In the genomic region with DNA sequence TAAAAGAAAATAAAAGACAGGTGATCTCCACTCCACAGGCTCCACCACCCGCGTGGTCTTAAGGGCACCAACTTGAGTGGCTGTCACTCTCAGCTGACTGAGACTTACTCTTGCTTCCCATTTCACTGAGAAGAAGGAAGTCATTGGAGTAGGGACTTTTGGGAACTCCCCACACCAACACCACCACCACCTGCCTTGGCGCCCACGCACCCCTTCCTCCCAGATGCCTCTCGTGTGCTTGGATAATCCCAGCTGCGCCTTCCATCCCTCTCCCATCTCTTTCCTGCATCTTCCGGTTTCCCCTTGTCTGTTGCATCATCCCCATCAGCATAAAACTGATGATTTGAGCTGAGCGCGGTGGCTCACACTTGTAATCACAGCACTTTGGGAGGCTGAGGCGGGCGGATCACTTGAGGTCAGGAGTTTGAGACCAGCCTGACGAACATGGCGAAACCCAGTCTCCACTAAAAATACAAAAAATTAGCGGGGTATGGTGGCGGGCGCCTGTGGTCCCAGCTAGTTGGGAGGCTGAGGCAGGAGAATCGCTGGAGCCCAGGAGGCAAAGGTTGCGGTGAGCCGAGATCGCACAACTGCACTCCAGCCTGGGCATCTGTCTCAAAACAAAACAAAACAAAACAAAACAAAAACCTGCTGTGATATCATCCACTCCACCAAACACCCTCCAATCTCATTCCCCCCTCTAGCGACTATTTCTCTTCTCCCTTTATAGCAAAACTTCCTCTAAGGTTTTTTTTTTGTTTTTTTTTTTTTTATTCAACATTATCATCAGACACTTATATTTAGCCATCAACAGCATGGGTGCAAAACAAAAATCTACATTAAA, we compare ENCODE assay signal across 8 cellular contexts. TPM values are rescaled to one million over a fixed set of nuclear protein-coding genes. Genes with fewer than 3 reads are reported as not detected.
DNase-seq lines count a peak whose midpoint lies in the region; ATAC-seq, FAIRE-seq and TF ChIP-seq lines count a peak whose summit lies in the region.

No MANE protein-coding gene starts in this region.

- peak overlapping the region; percentile 17; the same call in 1 of the 2 replicates for H2AFZ ChIP-seq in PC-9

- no peaks in the 10 kb centered on the region for H3K9me2 ChIP-seq in PC-9 (ENCODE audit: insufficient read depth)

- POLR2A ChIA-PET in A549 (lab: Yijun Ruan, JAX) (interaction anchor here (1.0 kb wide), 1 partner anchor 36 kb away, joined by 4 read pairs; a partner anchor contains a TSS), PC-9 (lab: Charles Lee; ENCODE audit: unreplicated experiment) (no interaction called here)

- TF ChIP-seq CTCF in A549 (IDR thresholded peaks at IDR 0.05): peak; percentile 20; the same call in 2 of the 3 replicates
- peak; percentile 9 for TF ChIP-seq CTCF in GM12865 (IDR thresholded peaks at IDR 0.05; ENCODE audit: insufficient read depth, low read depth, low read length, missing control alignments)
- TF ChIP-seq CTCF in PC-9 (conservative IDR thresholded peaks at IDR 0.05): peak; percentile 31; the same call in 1 of the 2 replicates

- H3K9me3 ChIP-seq in A549: no peaks in the 10 kb centered on the region
- no peaks in the 10 kb centered on the region for H3K9me3 ChIP-seq in PC-9 (ENCODE audit: insufficient read depth, low read depth)

- peaks cover 49% of the 10 kb centered on the region for H3F3A ChIP-seq in PC-9 (ENCODE audit: insufficient read depth, low read depth)

- BruUV-seq in PC-9 (replicated peaks; lab: Mats Ljungman, UMichigan): no TSS peak

- TF ChIP-seq EP300 in A549 (IDR thresholded peaks at IDR 0.05): no peak

- TF ChIP-seq RAD21 in A549 (conservative IDR thresholded peaks at IDR 0.05 in 1 of 2, IDR thresholded peaks at IDR 0.05 in 1 of 2): peak; percentile 31 to 50; a peak in 4 of 5 replicates

- H3K4me2 ChIP-seq in A549 (no peak overlapping the region), PC-9 (peak overlapping the region; percentile 43)

- H3K4me3 ChIP-seq in A549: no peak overlapping the region
- H3K4me3 ChIP-seq in GM12865 (ENCODE audit: low read depth, low read length): no peak overlapping the region; the same call in 1 of the 2 replicates
- no peak overlapping the region for H3K4me3 ChIP-seq in PC-9

- CTCF ChIA-PET in A549 (lab: Yijun Ruan, JAX) (interaction anchor here (0.8 to 44.5 kb wide), 7 partner anchors 9 to 65 kb away, joined by 3 to 1222 read pairs (median 8); a partner anchor contains a TSS), PC-9 (lab: Charles Lee) (interaction anchor here (0.6 kb wide), 1 partner anchor 92 kb away, joined by 3 read pairs; no protein-coding TSS in a partner anchor)

- H4K20me1 ChIP-seq in PC-9 (ENCODE audit: insufficient read depth): no peaks in the 10 kb centered on the region

- DNase-seq in A549 (ENCODE audit: low read depth in 1 of 2, low spot score in 1 of 2) (peak in 1 of 2 experiments; percentile 41), GM12865 (ENCODE audit: low read depth) (peak; percentile 58), PC-9 (no peak), left ventricle myocardium superior (no peak), AG08396 (ENCODE audit: low spot score) (no peak), NCI-H69 (lab: John Stamatoyannopoulos, UW) (no peak), NCI-H345 (lab: John Stamatoyannopoulos, UW) (no peak)

- 87% methylated on average over 21 of the region's 21 CpGs for WGBS in A549 (ENCODE audit: missing lambda C conversion rate)

- H3K27ac ChIP-seq in A549 (no peak overlapping the region), PC-9 (peak overlapping the region; percentile 49)

- TF ChIP-seq POLR2A in A549 (IDR thresholded peaks at IDR 0.05; ENCODE audit: low read length): no peak

- intact Hi-C loops in PC-9 (cut with micrococcal nuclease; ENCODE audit: unreplicated experiment): loop anchor here (1.0 kb wide), 1 partner anchor 37 kb away; a partner anchor contains a TSS
- intact Hi-C loops in left ventricle myocardium superior (cut with micrococcal nuclease): loop anchor here (10.0 kb wide), 1 partner anchor 60 kb away; no protein-coding TSS in a partner anchor

- ATAC-seq in A549 (no peak), left ventricle myocardium superior (peak; percentile 59), HG02970 (IDR thresholded peaks at IDR 0.05; ENCODE audit: low FRiP score, unreplicated experiment) (no peak)

- no peaks in the 10 kb centered on the region for H3K27me3 ChIP-seq in PC-9 (ENCODE audit: insufficient read depth, low read depth)

- no peak for FAIRE-seq in A549 (lab: Jason Lieb, UNC)

- H3K36me3 ChIP-seq in PC-9 (ENCODE audit: low read depth): no peaks in the 10 kb centered on the region

- H3K4me1 ChIP-seq in A549 (peaks cover 10% of the 10 kb centered on the region), PC-9 (replicated peaks; ENCODE audit: insufficient read depth) (peaks cover 60% of the 10 kb centered on the region)

- H3K79me2 ChIP-seq in PC-9 (ENCODE audit: low read depth): no peaks in the 10 kb centered on the region

TF ChIP-seq in A549, 52 proteins besides CTCF, POLR2A, EP300 and RAD21:
- TF ChIP-seq RARB (CRISPR knock-in tag; IDR thresholded peaks at IDR 0.05) (no peak), NR3C1 (IDR thresholded peaks at IDR 0.05) (no peak), HEYL (CRISPR knock-in tag; IDR thresholded peaks at IDR 0.05) (0 out of 2 replicates have a peak, but pooled peaks have one; percentile 22), RNF2 (IDR thresholded peaks at IDR 0.05; ENCODE audit: borderline replicate concordance, low read depth) (no peak), KDM5A (IDR thresholded peaks at IDR 0.05) (no peak), RCOR1 (IDR thresholded peaks at IDR 0.05; ENCODE audit: low read depth, low read length) (no peak), SMC3 (IDR thresholded peaks at IDR 0.05) (peak; percentile 16; the same call in 1 of the 3 replicates), MYC (IDR thresholded peaks at IDR 0.05; ENCODE audit: borderline replicate concordance, low read length) (no peak), HDAC2 (IDR thresholded peaks at IDR 0.05) (no peak)
- TF ChIP-seq, protein P1, sequence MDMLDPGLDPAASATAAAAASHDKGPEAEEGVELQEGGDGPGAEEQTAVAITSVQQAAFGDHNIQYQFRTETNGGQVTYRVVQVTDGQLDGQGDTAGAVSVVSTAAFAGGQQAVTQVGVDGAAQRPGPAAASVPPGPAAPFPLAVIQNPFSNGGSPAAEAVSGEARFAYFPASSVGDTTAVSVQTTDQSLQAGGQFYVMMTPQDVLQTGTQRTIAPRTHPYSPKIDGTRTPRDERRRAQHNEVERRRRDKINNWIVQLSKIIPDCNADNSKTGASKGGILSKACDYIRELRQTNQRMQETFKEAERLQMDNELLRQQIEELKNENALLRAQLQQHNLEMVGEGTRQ (IDR thresholded peaks at IDR 0.05): no peak

RNA-seq across cellular contexts. Expression of a gene that starts 25.5 kb away (rescaled TPM):
- polyA plus RNA-seq in A549 (2011; rRNA removed) (117 and 150 TPM in 2 replicates), A549 (2017; fragmentation: RNase III; extraction: RNeasy Plus Mini Kit Qiagen cat#74134 plus additional on column Dnase treatment) (318 to 329 TPM (median 325 TPM) in 3 replicates)
- 412 and 456 TPM in 2 replicates for polyA plus RNA-seq in A549 (2012; cell fraction: cytosol; rRNA removed)
- polyA plus RNA-seq in A549 (2012; cell fraction: nucleus; rRNA removed): 284 and 292 TPM in 2 replicates
- 90.7 TPM in 2 replicates for polyA minus RNA-seq in A549 (2011; rRNA and poly(A)+ RNA removed)
- total RNA-seq in PC-9 (2021) (332 and 411 TPM in 2 replicates), left ventricle myocardium superior (85.2 TPM)

RNA-seq across cellular contexts. Expression of a gene that starts 35.7 kb away (rescaled TPM):
- polyA plus RNA-seq in A549 (2011; rRNA removed) (48.5 and 51.9 TPM in 2 replicates), A549 (2017; fragmentation: RNase III; extraction: RNeasy Plus Mini Kit Qiagen cat#74134 plus additional on column Dnase treatment) (33.2 to 33.7 TPM (median 33.3 TPM) in 3 replicates)
- 17.2 and 22.8 TPM in 2 replicates for polyA plus RNA-seq in A549 (2012; cell fraction: cytosol; rRNA removed)
- 31.2 and 34.0 TPM in 2 replicates for polyA plus RNA-seq in A549 (2012; cell fraction: nucleus; rRNA removed)
- polyA minus RNA-seq in A549 (2011; rRNA and poly(A)+ RNA removed): 67.2 and 74.8 TPM in 2 replicates
- total RNA-seq in PC-9 (2021) (87.8 and 104 TPM in 2 replicates), left ventricle myocardium superior (69.7 TPM)

RNA-seq across cellular contexts. Expression of a gene that starts 36.7 kb away (rescaled TPM):
- 302 and 306 TPM in 2 replicates for polyA plus RNA-seq in A549 (2011; rRNA removed)
- polyA plus RNA-seq in A549 (2012; cell fraction: cytosol; rRNA removed): 195 and 237 TPM in 2 replicates
- 457 and 532 TPM in 2 replicates for polyA plus RNA-seq in A549 (2012; cell fraction: nucleus; rRNA removed)
- polyA plus RNA-seq in A549 (2017; fragmentation: RNase III; extraction: RNeasy Plus Mini Kit Qiagen cat#74134 plus additional on column Dnase treatment): 184 to 200 TPM (median 189 TPM) in 3 replicates
- polyA minus RNA-seq in A549 (2011; rRNA and poly(A)+ RNA removed): 366 and 376 TPM in 2 replicates
- 218 and 264 TPM in 2 replicates for total RNA-seq in PC-9 (2021)
- total RNA-seq in left ventricle myocardium superior: 6.9 TPM

Comparison
In these comparisons a context has a peak if more than half of its experiments do, and no peak if none do; other contexts are left out.
1. RNA of a gene that starts 36.7 kb away (total RNA-seq): 218 to 264 TPM in PC-9; 6.9 TPM in left ventricle myocardium superior (single experiment); every median in the first group is over 10 times any median in the second.
2. Peak in every context shown above with its lines, with median percentiles within 50 percentile points of each other: CTCF ChIP-seq.